19 cellular contexts compared by ENCODE assay signal in the genomic region with DNA sequence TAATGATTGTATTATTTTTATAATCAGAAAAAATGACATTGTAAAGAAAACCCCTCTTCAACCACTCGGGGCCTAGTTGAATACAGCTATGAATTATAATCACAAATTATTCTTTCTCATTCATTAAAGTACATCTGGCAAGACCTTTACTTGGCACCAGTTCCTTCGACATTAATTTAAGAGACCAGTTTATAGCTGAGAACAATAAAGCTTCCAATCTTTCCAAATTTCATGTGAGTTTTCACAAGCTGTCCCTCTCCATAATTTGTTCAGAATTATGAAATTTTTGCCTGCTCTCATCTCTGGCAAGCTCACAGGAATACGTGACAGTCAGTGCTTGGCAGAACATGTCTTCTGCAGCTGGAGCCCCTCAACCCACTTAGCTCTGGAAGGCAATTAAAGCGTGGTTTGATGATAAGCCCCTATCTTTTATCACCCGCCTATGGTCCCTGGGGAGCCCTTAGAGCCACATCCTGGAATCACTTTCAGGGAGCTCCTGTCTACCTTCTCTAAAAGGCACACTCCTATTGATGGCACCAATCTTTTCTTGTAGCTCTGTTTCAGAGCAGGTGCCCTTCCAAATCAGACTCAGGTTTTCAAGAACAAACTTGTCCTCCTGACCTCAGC.
"Had no signal": no experiment of that assay in that cellular context is flagged by ENCODE, and none has a peak within 500 bp of the region (broad histone marks: within the 10 kb centered on the region; RNA-seq: fewer than 3 reads in every experiment).

No MANE protein-coding gene starts in this region.

- H3K27ac Mint-ChIP-seq: activated CD8-positive, alpha-beta memory T cell treated with anti-CD3 and anti-CD28 coated beads, Interleukin-2, amount 10 ng/mL, durations not matched to agents 7 days and 5 days; activated naive CD4-positive, alpha-beta T cell treated with anti-CD3 and anti-CD28 coated beads, Interleukin-2, amount 50 U/mL, for 72 hours; activated T-cell treated with anti-CD3 and anti-CD28 coated beads, Interleukin-2, amount 50 U/mL, for 24 hours; nephron had no signal

- H3K27me3 ChIP-seq: body of pancreas had no signal

- ATAC-seq: activated CD8-positive, alpha-beta memory T cell treated with anti-CD3 and anti-CD28 coated beads, Interleukin-2, amount 10 ng/mL, durations not matched to agents 7 days and 5 days; activated naive CD4-positive, alpha-beta T cell treated with anti-CD3 and anti-CD28 coated beads, Interleukin-2, amount 50 U/mL, for 72 hours; body of pancreas; heart left ventricle; left lobe of liver; sciatic nerve had no signal

- H3K36me3 Mint-ChIP-seq: activated CD8-positive, alpha-beta memory T cell treated with anti-CD3 and anti-CD28 coated beads, Interleukin-2, amount 10 ng/mL, durations not matched to agents 7 days and 5 days; activated naive CD4-positive, alpha-beta T cell treated with anti-CD3 and anti-CD28 coated beads, Interleukin-2, amount 50 U/mL, for 72 hours had no signal

- H3K4me1 Mint-ChIP-seq: activated CD8-positive, alpha-beta memory T cell treated with anti-CD3 and anti-CD28 coated beads, Interleukin-2, amount 10 ng/mL, durations not matched to agents 7 days and 5 days; central memory CD8-positive, alpha-beta T cell had no signal

- H3K36me3 ChIP-seq: heart left ventricle had no signal

- H3K4me1 ChIP-seq: body of pancreas, heart left ventricle had no signal

- DNase-seq: activated CD4-positive, alpha-beta T cell treated with anti-CD3 and anti-CD28 coated beads, Interleukin-2, amount 50 U/mL, for 1 hour; activated CD4-positive, CD25-positive, alpha-beta regulatory T cell; activated CD8-positive, alpha-beta memory T cell treated with anti-CD3 and anti-CD28 coated beads, Interleukin-2, amount 10 ng/mL, durations not matched to agents 7 days and 5 days; activated effector memory CD4-positive, alpha-beta T cell treated with Interleukin-2 at 50 U/mL for 16 hours; activated T-cell treated with anti-CD3 and anti-CD28 coated beads, Interleukin-2, amount 50 U/mL, for 24 hours; amniotic stem cell; body of pancreas; effector memory CD4-positive, alpha-beta T cell; heart left ventricle; islet precursor cell; stimulated activated CD4-positive, alpha-beta T cell treated with anti-CD3 and anti-CD28 coated beads, Interleukin-2, amount 100 ng/mL, for 24 hours; stimulated activated naive CD4-positive, alpha-beta T cell; substantia nigra; trophoblast cell had no signal

- H3K4me3 ChIP-seq: body of pancreas, heart left ventricle had no signal

- H3K27ac ChIP-seq: body of pancreas, heart left ventricle had no signal

- H3K9me3 Mint-ChIP-seq: activated naive CD4-positive, alpha-beta T cell treated with anti-CD3 and anti-CD28 coated beads, Interleukin-2, amount 50 U/mL, for 72 hours; activated T-cell treated with anti-CD3 and anti-CD28 coated beads, Interleukin-2, amount 50 U/mL, for 24 hours; central memory CD8-positive, alpha-beta T cell; nephron had no signal

- H3K9me3 ChIP-seq: body of pancreas, heart left ventricle had no signal

- H3K4me3 Mint-ChIP-seq: activated CD8-positive, alpha-beta memory T cell treated with anti-CD3 and anti-CD28 coated beads, Interleukin-2, amount 10 ng/mL, durations not matched to agents 7 days and 5 days; activated T-cell treated with anti-CD3 and anti-CD28 coated beads, Interleukin-2, amount 50 U/mL, for 24 hours; central memory CD8-positive, alpha-beta T cell; nephron had no signal
